Comparison of ENCODE assay signal across 8 cellular contexts in the genomic region with DNA sequence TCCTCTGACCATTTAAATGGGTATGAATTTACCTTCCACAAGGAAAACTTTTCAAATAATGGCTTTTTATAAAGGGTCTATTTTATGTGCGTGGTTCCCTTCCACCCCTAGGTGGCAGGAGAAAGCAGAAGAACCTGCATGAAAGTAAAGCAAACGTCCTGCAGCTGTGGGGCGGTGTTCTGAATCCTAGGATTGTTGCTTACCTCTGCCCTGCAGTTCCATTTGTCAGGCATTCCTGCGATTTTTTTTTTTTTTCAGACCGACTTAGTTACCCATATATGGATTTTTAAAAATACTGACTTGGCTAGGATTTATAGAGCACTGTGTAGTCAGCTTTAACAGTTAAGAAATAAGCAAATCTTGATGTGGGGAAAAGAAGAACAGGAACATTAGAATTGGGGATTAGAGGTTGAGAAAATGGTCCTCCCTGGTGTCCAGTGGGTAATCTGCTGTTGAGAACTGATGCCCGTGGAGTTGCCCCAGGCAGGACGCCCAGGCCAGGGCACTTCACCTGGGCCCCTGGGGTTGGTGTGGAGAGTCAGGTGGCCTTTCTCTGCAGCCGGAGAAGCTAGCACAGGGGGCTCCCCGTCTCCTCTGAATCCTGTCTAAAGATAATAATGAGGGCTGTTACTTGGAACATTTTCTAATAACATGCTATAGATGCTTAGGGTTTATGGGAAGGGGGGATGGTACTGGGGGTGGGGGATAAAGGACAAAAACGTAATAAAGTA. TPM values are rescaled to one million over a fixed set of nuclear protein-coding genes. Genes with fewer than 3 reads are reported as not detected.
A peak's percentile ranks its signal among the peaks of the same experiment; 100 is the strongest.
DNase-seq lines count a peak whose midpoint lies in the region; ATAC-seq lines count a peak whose summit lies in the region.

No MANE protein-coding gene starts in this region.

- intact Hi-C loops in head of caudate nucleus (cut with DNase I) (no loop called here), aorta (cut with DNase I) (loop anchor here (1.0 to 5.0 kb wide), 3 partner anchors 31 to 34 kb away; a partner anchor contains a TSS)

- H3K36me3 ChIP-seq in aorta (ENCODE audit: control insufficient read depth in 1 of 2, insufficient read depth in 2 of 2, low read length in 1 of 2): no peaks in the 10 kb centered on the region

- peak overlapping the region; percentile 46 to 95 for H3K27ac ChIP-seq in aorta (ENCODE audit: low read depth in 1 of 2, low read length in 2 of 2)

- no peak overlapping the region for H3K4me3 ChIP-seq in aorta (ENCODE audit: low read length in 2 of 2)

- DNase-seq in DMS153 (lab: John Stamatoyannopoulos, UW) (peak; percentile 2), DMS153 treated with DMSO at 0.1 percent for 48 hours (lab: John Stamatoyannopoulos, UW; ENCODE audit: unreplicated experiment) (no peak), OCI-M1 (lab: John Stamatoyannopoulos, UW) (peak; percentile 88), head of caudate nucleus (peak in 41 of 42 donors; percentile 44 to 88 (median 69)), pons (ENCODE audit: low spot score) (peak; percentile 81), aorta (peak; percentile 73 to 78)
- DNase-seq in activated effector memory CD4-positive, alpha-beta T cell treated with Interleukin-2 at 50 U/mL for 16 hours: peak; percentile 23

- ATAC-seq in HG03432 (IDR thresholded peaks at IDR 0.05; ENCODE audit: unreplicated experiment) (peak; percentile 56), aorta (ENCODE audit: low FRiP score) (peak; percentile 86)

- H3K27me3 ChIP-seq in aorta (ENCODE audit: control insufficient read depth in 1 of 2, insufficient read depth in 2 of 2, low read length in 1 of 2): no peaks in the 10 kb centered on the region

- 5 to 8% methylated on average over 10 of the region's 10 CpGs for WGBS in aorta, 2 donors

- H3K9me3 ChIP-seq in aorta (ENCODE audit: control insufficient read depth, low read length): no peaks in the 10 kb centered on the region

- peaks cover 0 to 3% of the 10 kb centered on the region in 2 donors for H3K4me1 ChIP-seq in aorta (ENCODE audit: control insufficient read depth in 1 of 2, insufficient read depth in 2 of 2, low read length in 2 of 2)

RNA-seq across cellular contexts. Expression of a gene that starts 30.4 kb away (rescaled TPM):
- total RNA-seq in aorta: 10 to 100 TPM; 16.1 to 34.7 TPM
- 1 to 10 TPM; 6.6 to 9.3 TPM for polyA plus RNA-seq in aorta

RNA-seq across cellular contexts. Expression of a gene that starts 30.8 kb away (rescaled TPM):
- 10 to 100 TPM; 26.1 to 35.3 TPM for total RNA-seq in aorta
- 10 to 100 TPM in 1 of 2 donors, 1 to 10 TPM in 1; 7.0 to 12.1 TPM for polyA plus RNA-seq in aorta

RNA-seq across cellular contexts. Expression of a gene that starts 43.3 kb away (rescaled TPM):
- 10 to 100 TPM; 56.0 to 78.8 TPM for total RNA-seq in aorta
- 10 to 100 TPM; 74.6 to 77.3 TPM for polyA plus RNA-seq in aorta

RNA-seq across cellular contexts. Expression of a gene that starts 57.3 kb away (rescaled TPM):
- total RNA-seq in aorta: 100 to 1,000 TPM; 333 to 404 TPM
- polyA plus RNA-seq in aorta: 100 to 1,000 TPM; 152 to 358 TPM
